In genomic region chr3:39478226-39478625, GRCh38 we compare ENCODE assay signal across 10 cellular contexts. TPM values are rescaled to one million over a fixed set of nuclear protein-coding genes. Genes with fewer than 3 reads are reported as not detected.
"Had no signal": no experiment of that assay in that cellular context is flagged by ENCODE, and none has a peak within 500 bp of the region (broad histone marks: within the 10 kb centered on the region; RNA-seq: fewer than 3 reads in every experiment).

No MANE protein-coding gene starts in this region.

- H3K27me3 Mint-ChIP-seq: IgD-negative memory B cell had no signal

- DNase-seq: GM23248, GOT3, H7, HFFc6 had no signal

- H3K27ac ChIP-seq: GM23248, HL-60 had no signal

- ATAC-seq: HCT116, HepG2 had no signal

- H3K4me1 Mint-ChIP-seq: IgD-negative memory B cell had no signal

- H3K27ac Mint-ChIP-seq: HFFc6, IgD-negative memory B cell had no signal

- H3K9me3 Mint-ChIP-seq: HFFc6 had no signal

- H3K4me3 ChIP-seq: GM23248, HAP-1 had no signal

- H3K4me3 Mint-ChIP-seq: HFFc6, IgD-negative memory B cell had no signal

- H3K36me3 ChIP-seq: HAP-1 had no signal

RNA-seq across cellular contexts. Expression of gene MOBP, which starts 10.7 kb away (rescaled TPM):
- total RNA-seq: GM23248, HepG2, HFFc6, HT1080 had no signal
- polyA plus RNA-seq: GM23248, HepG2, IgD-negative memory B cell had no signal
